In genomic region chr10:123869015-123869414, GRCh38 we compare ENCODE assay signal across 15 cellular contexts. TPM values are rescaled to one million over a fixed set of nuclear protein-coding genes. Genes with fewer than 3 reads are reported as not detected.
A peak's percentile ranks its signal among the peaks of the same experiment; 100 is the strongest.
DNase-seq lines count a peak whose midpoint lies in the region; ATAC-seq and TF ChIP-seq lines count a peak whose summit lies in the region.
"Had no signal": no experiment of that assay in that cellular context is flagged by ENCODE, and none has a peak within 500 bp of the region (broad histone marks: within the 10 kb centered on the region; RNA-seq: fewer than 3 reads in every experiment).

No MANE protein-coding gene starts in this region.

- ATAC-seq in Right ventricle myocardium inferior (no peak), HG02798 (IDR thresholded peaks at IDR 0.05; ENCODE audit: poor library complexity, unreplicated experiment) (no peak)
- ATAC-seq: PC-3 had no signal

- H3K4me1 ChIP-seq in ascending aorta, result peaks cover 27 to 33% of the 10 kb centered on the region in 2 donors
- peaks cover 66% of the 10 kb centered on the region for H3K4me1 ChIP-seq in muscle layer of colon (ENCODE audit: insufficient read depth, low read length)
- peaks cover 0 to 68% (median 22%) of the 10 kb centered on the region in 4 donors for H3K4me1 ChIP-seq in tibial artery
- H3K4me1 ChIP-seq: BE2C, SJCRH30 had no signal

- H3K9me3 ChIP-seq in ascending aorta, result peaks cover 0 to 7% of the 10 kb centered on the region in 2 donors
- no peaks in the 10 kb centered on the region for H3K9me3 ChIP-seq in muscle layer of colon (ENCODE audit: low read length)
- H3K9me3 ChIP-seq in tibial artery, result no peaks in the 10 kb centered on the region
- H3K9me3 ChIP-seq: BE2C had no signal

- H3K27me3 ChIP-seq in ascending aorta (no peaks in the 10 kb centered on the region), muscle layer of colon (ENCODE audit: control insufficient read depth in 1 of 2, insufficient read depth in 2 of 2, low read length in 2 of 2) (no peaks in the 10 kb centered on the region), tibial artery (no peaks in the 10 kb centered on the region)
- H3K27me3 ChIP-seq: BE2C, SJCRH30 had no signal

- DNase-seq in NCI-H2107 treated with DMSO at 0.1 percent for 48 hours (lab: John Stamatoyannopoulos, UW; ENCODE audit: unreplicated experiment) (peak; percentile 37), NCI-H2107 (lab: John Stamatoyannopoulos, UW) (no peak), ascending aorta (ENCODE audit: low spot score in 2 of 2) (peak in 1 of 2 donors; percentile 16), tibial artery (no peak), Right ventricle myocardium inferior (ENCODE audit: missing footprints) (no peak)
- DNase-seq in activated effector memory CD4-positive, alpha-beta T cell treated with Interleukin-2 at 50 U/mL for 16 hours, result no peak
- DNase-seq: BE2C; CD4-positive, alpha-beta memory T cell; NCI-H524; NCI-H82; PC-3; SJCRH30 had no signal

- H3K36me3 ChIP-seq in ascending aorta (no peaks in the 10 kb centered on the region), muscle layer of colon (ENCODE audit: insufficient read depth, low read length) (no peaks in the 10 kb centered on the region), tibial artery (no peaks in the 10 kb centered on the region)
- H3K36me3 ChIP-seq: BE2C, SJCRH30 had no signal

- peak overlapping the region; percentile 40 to 65 for H3K27ac ChIP-seq in ascending aorta
- H3K27ac ChIP-seq in muscle layer of colon (ENCODE audit: low read depth, low read length), result peak overlapping the region; percentile 40
- H3K27ac ChIP-seq in tibial artery, result peak overlapping the region; percentile 50 to 83
- H3K27ac ChIP-seq: SJCRH30 had no signal

- TF ChIP-seq CTCF in ascending aorta (IDR thresholded peaks at IDR 0.05), result no peak
- no peak for TF ChIP-seq CTCF in tibial artery (IDR thresholded peaks at IDR 0.05)

- H3K4me3 ChIP-seq in ascending aorta (no peak overlapping the region), muscle layer of colon (ENCODE audit: low read depth in 1 of 2, low read length in 2 of 2) (no peak overlapping the region), tibial artery (no peak overlapping the region)
- H3K4me3 ChIP-seq: SJCRH30 had no signal

- intact Hi-C loops in ascending aorta (cut with DNase I), result loop anchor here (10.0 kb wide), 2 partner anchors 286 to 876 kb away; partner anchors contain the start of gene FAM53B
- intact Hi-C loops in tibial artery (cut with DNase I; ENCODE audit: low total_unique reads), result no loop called here
- intact Hi-C loops in Right ventricle myocardium inferior (cut with DNase I), result no loop called here

- H3K9ac ChIP-seq in muscle layer of colon (ENCODE audit: low read length), result no peak overlapping the region

RNA-seq across cellular contexts. Expression of gene CPXM2, which starts 22.6 kb away (rescaled TPM):
- total RNA-seq in ascending aorta (125 TPM), Right ventricle myocardium inferior (4.6 TPM)
- total RNA-seq: CD4-positive, alpha-beta memory T cell; LHCN-M2; PC-3; SJCRH30 had no signal

Comparison
In these comparisons a context has a peak if more than half of its experiments do, and no peak if none do; other contexts are left out.
1. RNA of gene CPXM2, which starts 22.6 kb away (total RNA-seq): 125 TPM in ascending aorta (single experiment); 4.6 TPM in Right ventricle myocardium inferior (single experiment); every median in the first group is over 10 times any median in the second.
2. Peak in every context shown above with its lines, with median percentiles within 50 percentile points of each other: H3K27ac ChIP-seq.